8 cellular contexts compared by ENCODE assay signal in the genomic region with DNA sequence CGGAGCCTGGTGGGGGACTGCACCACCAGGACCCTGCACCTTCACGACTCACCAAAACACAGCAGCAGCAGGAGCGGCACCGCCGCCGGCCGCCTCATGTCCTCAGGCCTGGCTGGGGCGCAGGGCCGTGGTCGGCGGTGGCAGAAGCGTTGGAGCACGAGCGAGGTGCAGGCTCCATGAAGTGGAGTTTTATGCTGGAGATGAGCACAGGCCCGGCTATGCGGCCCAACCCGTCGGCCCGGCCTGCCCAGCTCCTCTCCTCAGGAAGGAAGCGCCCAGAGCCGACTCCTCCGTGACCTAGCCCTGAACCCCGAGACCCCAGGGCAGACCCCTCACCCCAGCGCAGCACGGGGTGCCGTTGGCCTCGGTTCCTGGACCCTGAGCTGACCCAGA. TPM values are rescaled to one million over a fixed set of nuclear protein-coding genes. Genes with fewer than 3 reads are reported as not detected.
DNase-seq lines count a peak whose midpoint lies in the region; TF ChIP-seq lines count a peak whose summit lies in the region.

TSS of gene PRSS27 (minus strand) at position 162 of the 393 bp plus-strand sequence. CDS start at position 98, 64 bp downstream.

- peak within 1 kb of the TSS; percentile 88 for H3K27ac ChIP-seq in hepatocyte
- peak within 1 kb of the TSS; percentile 65 to 95 (median 88) for H3K27ac ChIP-seq in skin epidermis

- TF ChIP-seq CTCF in hepatocyte (IDR thresholded peaks at IDR 0.05; ENCODE audit: poor library complexity), result no peak

- H3K9me3 ChIP-seq in HAP-1, result no peaks in the 10 kb centered on the region
- no peaks in the 10 kb centered on the region for H3K9me3 ChIP-seq in hepatocyte (ENCODE audit: low read depth)

- peak within 1 kb of the TSS; percentile 96 for H3K4me2 ChIP-seq in hepatocyte

- H3K4me1 Mint-ChIP-seq in activated CD4-positive, alpha-beta memory T cell treated with anti-CD3 and anti-CD28 coated beads for 36 hours (ENCODE audit: low read depth), result peaks cover 3% of the 10 kb centered on the region

- no peaks in the 10 kb centered on the region for H3K36me3 Mint-ChIP-seq in activated CD4-positive, alpha-beta memory T cell treated with anti-CD3 and anti-CD28 coated beads for 36 hours

- H3K79me2 ChIP-seq in hepatocyte, result no peaks in the 10 kb centered on the region

- H2AFZ ChIP-seq in hepatocyte, result peak within 1 kb of the TSS; percentile 98

- H3K4me1 ChIP-seq in HAP-1 (peaks cover 9% of the 10 kb centered on the region), hepatocyte (ENCODE audit: insufficient read depth) (peaks cover 4% of the 10 kb centered on the region)

- WGBS in hepatocyte (ENCODE audit: low lambda C conversion rate, missing lambda C conversion rate), result 86% methylated on average over 27 of the region's 27 CpGs

- H3K36me3 ChIP-seq in HAP-1 (replicated peaks) (no peaks in the 10 kb centered on the region), hepatocyte (replicated peaks; ENCODE audit: insufficient read depth, low read depth) (no peaks in the 10 kb centered on the region)

- H3K9me2 ChIP-seq in hepatocyte (replicated peaks; ENCODE audit: insufficient read depth), result no peaks in the 10 kb centered on the region

- H3K4me3 Mint-ChIP-seq in activated CD4-positive, alpha-beta memory T cell treated with anti-CD3 and anti-CD28 coated beads for 36 hours, result peak within 1 kb of the TSS; percentile 75

- in situ Hi-C loops in HAP-1 (cut with MboI; ENCODE audit: low sequenced_read_pairs), result no loop called here

- CTCF ChIA-PET in activated CD4-positive, alpha-beta memory T cell treated with anti-CD3 and anti-CD28 coated beads for 36 hours (lab: Charles Lee), result interaction anchor here (0.9 kb wide), 1 partner anchor 148 kb away, joined by 4 read pairs; no protein-coding TSS in a partner anchor

- H3K9me3 Mint-ChIP-seq in activated CD4-positive, alpha-beta memory T cell treated with anti-CD3 and anti-CD28 coated beads for 36 hours, result no peaks in the 10 kb centered on the region

- POLR2A ChIA-PET in activated CD4-positive, alpha-beta memory T cell treated with anti-CD3 and anti-CD28 coated beads for 36 hours (lab: Charles Lee), result no interaction called here

- H3K27me3 ChIP-seq in HAP-1 (ENCODE audit: low read depth) (peaks cover 1% of the 10 kb centered on the region; the same call in 1 of the 2 replicates), hepatocyte (no peaks in the 10 kb centered on the region)

- no peaks in the 10 kb centered on the region for H4K20me1 ChIP-seq in hepatocyte (ENCODE audit: insufficient read depth, poor library complexity, severe bottlenecking)

- H3K27ac Mint-ChIP-seq in activated CD4-positive, alpha-beta memory T cell treated with anti-CD3 and anti-CD28 coated beads for 36 hours, result peak within 1 kb of the TSS; percentile 67

- H3K4me3 ChIP-seq in HAP-1 (peak within 1 kb of the TSS; percentile 63), hepatocyte (peak within 1 kb of the TSS; percentile 77), skin epidermis (peak within 1 kb of the TSS; percentile 45 to 70 (median 55))

- DNase-seq in HAP-1 (ENCODE audit: low spot score in 2 of 2) (no peak), hepatocyte (ENCODE audit: low spot score) (no peak), HK-2 (ENCODE audit: unreplicated experiment) (no peak), AG08396 (ENCODE audit: low spot score) (no peak), NCI-H82 (lab: John Stamatoyannopoulos, UW) (no peak), DMS153 treated with DMSO at 0.1 percent for 48 hours (lab: John Stamatoyannopoulos, UW; ENCODE audit: unreplicated experiment) (no peak)
- DNase-seq in activated CD4-positive, alpha-beta memory T cell treated with anti-CD3 and anti-CD28 coated beads for 36 hours, result no peak

- peaks cover 4% of the 10 kb centered on the region for H3K27me3 Mint-ChIP-seq in activated CD4-positive, alpha-beta memory T cell treated with anti-CD3 and anti-CD28 coated beads for 36 hours

- intact Hi-C loops in activated CD4-positive, alpha-beta memory T cell treated with anti-CD3 and anti-CD28 coated beads for 36 hours (cut with micrococcal nuclease), result loop anchor here (2.0 to 10.0 kb wide), 2 partner anchors 37 to 55 kb away; partner anchors contain the start of gene KCTD5

RNA-seq across cellular contexts. Expression of gene PRSS27, which starts in this region (rescaled TPM):
- total RNA-seq in activated CD4-positive, alpha-beta memory T cell treated with anti-CD3 and anti-CD28 coated beads for 36 hours, result 1 to 10 TPM; 1.6 to 2.4 TPM
- 1.4 and 4.3 TPM in 2 replicates for total RNA-seq in hepatocyte
- 1.4 and 4.8 TPM in 2 replicates for polyA plus RNA-seq in hepatocyte
